8 cellular contexts compared by ENCODE assay signal in the genomic region with DNA sequence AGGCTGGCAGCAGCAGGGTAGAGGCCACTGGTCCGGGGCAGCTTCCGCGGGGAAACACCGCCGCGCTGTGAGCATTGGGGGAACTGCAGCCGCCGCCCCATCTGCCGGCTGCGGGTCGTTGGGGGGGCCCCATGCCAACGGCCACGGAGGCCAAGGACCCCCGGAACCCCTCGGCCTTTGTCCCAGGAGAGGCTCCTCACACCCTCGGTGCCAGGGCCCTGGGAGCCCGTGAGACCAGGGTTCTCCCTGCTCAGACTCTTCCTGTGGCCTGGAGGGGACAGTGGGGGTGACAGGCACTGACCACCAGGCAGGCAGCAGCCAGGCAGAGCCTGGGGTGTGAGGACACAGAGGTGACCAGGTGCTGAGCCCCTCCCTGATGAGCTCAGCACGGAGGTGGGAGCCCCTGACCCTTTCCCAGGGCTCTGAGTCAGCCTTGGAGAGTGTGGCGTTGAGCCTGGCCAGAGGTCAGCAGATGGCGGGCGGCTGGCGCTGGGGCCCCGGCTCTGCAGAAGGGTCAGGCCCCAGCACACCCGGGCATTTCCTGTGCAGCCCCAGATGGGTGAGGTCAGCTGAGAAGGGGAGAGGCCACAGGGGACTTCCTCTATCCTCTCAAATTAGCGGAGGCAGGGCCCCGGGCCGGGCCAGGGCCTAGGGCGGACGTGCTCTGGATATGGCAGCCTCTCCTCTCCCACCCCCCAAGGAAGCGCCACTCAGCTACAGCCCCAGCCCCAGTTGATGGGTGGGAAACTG. TPM values are rescaled to one million over a fixed set of nuclear protein-coding genes. Genes with fewer than 3 reads are reported as not detected.
DNase-seq lines count a peak whose midpoint lies in the region; ATAC-seq, FAIRE-seq and TF ChIP-seq lines count a peak whose summit lies in the region.

No MANE protein-coding gene starts in this region.

- H3K36me3 Mint-ChIP-seq in immature natural killer cell, result no peaks in the 10 kb centered on the region

- intact Hi-C loops in GM12878 (cut with micrococcal nuclease; ENCODE audit: unreplicated experiment), result no loop called here

- no peak overlapping the region; the same call in 1 of the 2 replicates for H3K4me3 ChIP-seq in GM12878

- H3K27ac ChIP-seq in GM12878 (ENCODE audit: control insufficient read depth, insufficient read depth), result no peak overlapping the region

- peaks cover 4 to 22% (median 9%) of the 10 kb centered on the region in 3 donors for H3K27me3 Mint-ChIP-seq in immature natural killer cell (ENCODE audit: low read depth in 3 of 3)

- peak; percentile 61 for ATAC-seq in HG02759 (IDR thresholded peaks at IDR 0.05; ENCODE audit: unreplicated experiment)
- ATAC-seq in GM12878, result peak; percentile 96
- ATAC-seq in HG02763 (IDR thresholded peaks at IDR 0.05; ENCODE audit: unreplicated experiment), result no peak

- RAD21 ChIA-PET in GM12878 (lab: Charles Lee; ENCODE audit: unreplicated experiment), result interaction anchor here (1.0 to 1.8 kb wide), 2 partner anchors 13 to 156 kb away, joined by 4 to 6 read pairs; no protein-coding TSS in a partner anchor

- no peak for TF ChIP-seq POLR2A in GM12878 (IDR thresholded peaks at IDR 0.05; ENCODE audit: low read depth, low read length)

- POLR2A ChIA-PET in GM12878 (lab: Charles Lee), result interaction anchor here (1.4 kb wide), 1 partner anchor 105 kb away, joined by 4 read pairs; no protein-coding TSS in a partner anchor

- in situ Hi-C loops in GM12878 (cut with MboI), result no loop called here

- no peaks in the 10 kb centered on the region for H3K9me3 ChIP-seq in GM12878 (replicated peaks; ENCODE audit: control insufficient read depth, insufficient read depth, low read length)

- H3K4me3 Mint-ChIP-seq in immature natural killer cell, result no peak overlapping the region

- no peak overlapping the region for H2AFZ ChIP-seq in GM12878 (ENCODE audit: control insufficient read depth, low read depth, low read length)

- H4K20me1 ChIP-seq in GM12878 (ENCODE audit: control insufficient read depth, insufficient read depth), result no peaks in the 10 kb centered on the region

- peak; percentile 81 to 97 (median 85) for TF ChIP-seq CTCF in GM12878 (IDR thresholded peaks at IDR 0.05 in 2 of 3, conservative IDR thresholded peaks at IDR 0.05 in 1 of 3; ENCODE audit: control insufficient read depth in 2 of 3, extremely low read depth in 1 of 3, insufficient read depth in 1 of 3, low read depth in 3 of 3, low read length in 3 of 3)

- CTCF ChIA-PET in GM12878 (lab: Yijun Ruan, JAX), result interaction anchor here (1.0 to 2.5 kb wide), 9 partner anchors 10 to 160 kb away, joined by 3 to 16 read pairs (median 4); partner anchors contain the start of gene AGPAT2

- SMC1A ChIA-PET in GM12878 (lab: Charles Lee; ENCODE audit: uncharacterized antibody, unreplicated experiment), result interaction anchor here (1.3 kb wide), 1 partner anchor 155 kb away, joined by 5 read pairs; no protein-coding TSS in a partner anchor

- H3K9me3 Mint-ChIP-seq in immature natural killer cell, result peaks cover 0 to 3% (median 0%) of the 10 kb centered on the region in 6 donors

- H3K9ac ChIP-seq in GM12878 (ENCODE audit: control insufficient read depth, insufficient read depth, low read length), result no peak overlapping the region

- peak overlapping the region; percentile 38; the same call in 1 of the 2 replicates for H3K4me2 ChIP-seq in GM12878 (ENCODE audit: control insufficient read depth, insufficient read depth)

- no peaks in the 10 kb centered on the region for H3K4me1 Mint-ChIP-seq in immature natural killer cell

- WGBS in GM12878 (ENCODE audit: insufficient coverage, insufficient replicate concordance, low lambda C conversion rate, missing lambda C conversion rate), result 1% methylated on average over 30 of the region's 30 CpGs

- no peaks in the 10 kb centered on the region for H3K36me3 ChIP-seq in GM12878 (ENCODE audit: control insufficient read depth in 2 of 2, insufficient read depth in 2 of 2, low read length in 1 of 2)

- DNase-seq in CD1c-positive myeloid dendritic cell (ENCODE audit: extremely low spot score) (peak; percentile 93), T-helper 9 cell (peak; percentile 55), GM12878 (ENCODE audit: low read depth, low spot score) (no peak), immature natural killer cell (peak; percentile 64 to 70 (median 68)), occipital lobe (lab: John Stamatoyannopoulos, UW) (no peak)
- peak; percentile 47 to 66 for DNase-seq in stimulated activated CD4-positive, alpha-beta T cell treated with anti-CD3 and anti-CD28 coated beads, Interleukin-15, amount 100 ng/mL, for 1 hour (ENCODE audit: low read depth in 1 of 2, low spot score in 1 of 2)

- no peak overlapping the region for H3K27ac Mint-ChIP-seq in immature natural killer cell

- H3K27me3 ChIP-seq in GM12878 (replicated peaks in 1 of 2; ENCODE audit: control insufficient read depth in 2 of 2, insufficient read depth in 2 of 2, low read length in 1 of 2), result peaks cover 0 to 5% of the 10 kb centered on the region in 2 experiments; a peak in 3 of 4 replicates

- BruUV-seq in GM12878 (replicated peaks; lab: Mats Ljungman, UMichigan), result no TSS peak

- FAIRE-seq in GM12878 (lab: Jason Lieb, UNC), result no peak

- peaks cover 12% of the 10 kb centered on the region for H3K4me1 ChIP-seq in GM12878 (ENCODE audit: control insufficient read depth, insufficient read depth, low read length)

- no peaks in the 10 kb centered on the region for H3K79me2 ChIP-seq in GM12878 (ENCODE audit: control insufficient read depth, insufficient read depth, low read length)

- peak; percentile 42 for TF ChIP-seq RAD21 in GM12878 (IDR thresholded peaks at IDR 0.05; ENCODE audit: insufficient read depth, low read depth, low read length)

- TF ChIP-seq EP300 in GM12878 (IDR thresholded peaks at IDR 0.05; ENCODE audit: borderline replicate concordance in 1 of 2, control insufficient read depth in 1 of 2, low read depth in 2 of 2, low read length in 2 of 2), result no peak

TF ChIP-seq in GM12878, 131 proteins besides CTCF, POLR2A, EP300 and RAD21 (continues in another document):
- TF ChIP-seq IKZF2 (IDR thresholded peaks at IDR 0.05), result 0 out of 4 replicates have a peak, but pooled peaks of 1 of the 2 experiments have one; percentile 16
- TF ChIP-seq IKZF1 (conservative IDR thresholded peaks at IDR 0.05), result peak; percentile 13; the same call in 1 of the 2 replicates
- TF ChIP-seq HCFC1 (IDR thresholded peaks at IDR 0.05; ENCODE audit: low read length), result no peak
- no peak for TF ChIP-seq RELA (IDR thresholded peaks at IDR 0.05; ENCODE audit: borderline replicate concordance, partially characterized antibody)
- TF ChIP-seq MXI1 (IDR thresholded peaks at IDR 0.05; ENCODE audit: low read depth, low read length), result peak; percentile 45
- no peak for TF ChIP-seq ZNF274 (IDR thresholded peaks at IDR 0.05; ENCODE audit: insufficient read depth, insufficient read length)
- no peak for TF ChIP-seq POU2F2 (IDR thresholded peaks at IDR 0.05; ENCODE audit: borderline replicate concordance, low read depth, low read length)
- no peak for TF ChIP-seq ZSCAN29 (IDR thresholded peaks at IDR 0.05)
- TF ChIP-seq BRCA1 (IDR thresholded peaks at IDR 0.05; ENCODE audit: low read depth, low read length), result no peak
- 0 out of 2 replicates have a peak, but pooled peaks have one; percentile 13 for TF ChIP-seq MTA2 (IDR thresholded peaks at IDR 0.05; ENCODE audit: low read depth)
- no peak for TF ChIP-seq BCL11A (IDR thresholded peaks at IDR 0.05; ENCODE audit: low read depth, low read length)
- TF ChIP-seq SMARCA5 (IDR thresholded peaks at IDR 0.05), result peak; percentile 70
- peak; percentile 85 for TF ChIP-seq NR2F1 (conservative IDR thresholded peaks at IDR 0.05)

RNA-seq across cellular contexts. Expression of gene EGFL7, which starts 17.9 kb away (rescaled TPM):
- not detected in 2 replicates for total RNA-seq in GM12878 (2013; cell fraction: nucleolus; rRNA removed)
- 0.06 and 0.16 TPM in 2 replicates for total RNA-seq in GM12878 (2014; rRNA removed)
- not detected in 2 replicates for total RNA-seq in GM12878 (2014; rRNA removed; fragmentation: Illumina TruSeq; extraction: Trizol)
- total RNA-seq in GM12878 (2021), result 0.46 and 0.64 TPM in 2 replicates
- polyA plus RNA-seq in GM12878 (2011; ENCODE audit: low read depth), result not detected
- polyA plus RNA-seq in GM12878 (2011; rRNA removed), result 0.06 and 0.11 TPM in 2 replicates
- 0.20 and 0.30 TPM in 2 replicates for polyA plus RNA-seq in GM12878 (2011; cell fraction: cytosol; rRNA removed)
- polyA plus RNA-seq in GM12878 (2011; cell fraction: nucleus; rRNA removed), result 0.41 and 0.51 TPM in 2 replicates
- 0.16 and 0.39 TPM in 2 replicates for polyA plus RNA-seq in GM12878 (2012)
- not detected in 2 replicates for polyA plus RNA-seq in GM12878 (2014; fragmentation: Illumina TruSeq; extraction: Trizol)
- not detected for polyA plus RNA-seq in GM12878 (2014; fragmentation: Nextera tagmentation; extraction: Ambion mirVana)
- polyA plus RNA-seq in GM12878 (2014; rRNA removed), result 0.27 TPM in 1 of 2 replicates, not detected in the other
- under 1 TPM in 1 of 2 experiments, not detected in 1; 0.19 TPM for polyA plus RNA-seq in GM12878 (2016; fragmentation: Nextera tagmentation; extraction: Ambion mirVana)
- 0.36 TPM in 1 of 2 replicates, not detected in the other for polyA minus RNA-seq in GM12878 (2011; rRNA and poly(A)+ RNA removed)
- polyA minus RNA-seq in GM12878 (2011; cell fraction: cytosol; rRNA and poly(A)+ RNA removed), result 0.94 and 1.2 TPM in 2 replicates
- 0.96 TPM in 1 of 2 replicates, not detected in the other for polyA minus RNA-seq in GM12878 (2011; cell fraction: nucleus; rRNA and poly(A)+ RNA removed)
- polyA plus RNA-seq in immature natural killer cell, result 1 to 10 TPM in 1 of 3 donors, not detected in 2; 1.6 TPM
- 13.7 TPM for total RNA-seq in occipital lobe

RNA-seq across cellular contexts. Expression of gene AGPAT2, which starts 42.5 kb away (rescaled TPM):
- 16.2 and 18.7 TPM in 2 replicates for total RNA-seq in GM12878 (2013; cell fraction: nucleolus; rRNA removed)
- total RNA-seq in GM12878 (2014; rRNA removed) (16.2 and 18.9 TPM in 2 replicates), GM12878 (2014; rRNA removed; fragmentation: Illumina TruSeq; extraction: Trizol) (6.8 and 7.1 TPM in 2 replicates), GM12878 (2021) (22.5 TPM in 2 replicates), occipital lobe (2.2 TPM)
- 3.2 TPM for polyA plus RNA-seq in GM12878 (2011; ENCODE audit: low read depth)
- polyA plus RNA-seq in GM12878 (2011; rRNA removed) (6.5 and 17.5 TPM in 2 replicates), GM12878 (2014; fragmentation: Illumina TruSeq; extraction: Trizol) (0.92 and 6.0 TPM in 2 replicates), GM12878 (2014; fragmentation: Nextera tagmentation; extraction: Ambion mirVana) (under 1 TPM; 0.10 to 0.47 TPM), GM12878 (2014; rRNA removed) (25.4 and 28.5 TPM in 2 replicates), GM12878 (2016; fragmentation: Nextera tagmentation; extraction: Ambion mirVana) (10 to 100 TPM; 19.5 to 23.7 TPM), immature natural killer cell (10 to 100 TPM; 34.0 to 40.9 (median 35.2) TPM)
- 26.4 and 33.7 TPM in 2 replicates for polyA plus RNA-seq in GM12878 (2011; cell fraction: cytosol; rRNA removed)
- 27.6 and 27.8 TPM in 2 replicates for polyA plus RNA-seq in GM12878 (2011; cell fraction: nucleus; rRNA removed)
- polyA plus RNA-seq in GM12878 (2012), result 13.6 and 14.9 TPM in 2 replicates
- polyA minus RNA-seq in GM12878 (2011; rRNA and poly(A)+ RNA removed), result 11.4 and 17.3 TPM in 2 replicates
- polyA minus RNA-seq in GM12878 (2011; cell fraction: cytosol; rRNA and poly(A)+ RNA removed), result 7.8 and 9.6 TPM in 2 replicates
- polyA minus RNA-seq in GM12878 (2011; cell fraction: nucleus; rRNA and poly(A)+ RNA removed), result 7.3 and 8.8 TPM in 2 replicates

Comparison
In these comparisons a context has a peak if more than half of its experiments do, and no peak if none do; other contexts are left out.
1. DNase-seq: peak in CD1c-positive myeloid dendritic cell (single experiment), T-helper 9 cell (single experiment), immature natural killer cell (3 of 3) and stimulated activated CD4-positive, alpha-beta T cell treated with anti-CD3 and anti-CD28 coated beads, Interleukin-15, amount 100 ng/mL, for 1 hour (2 of 2); none in GM12878 (single experiment) and occipital lobe (single experiment).